8 cellular contexts compared by ENCODE assay signal in genomic region chr3:50194128-50194902, GRCh38. TPM values are rescaled to one million over a fixed set of nuclear protein-coding genes. Genes with fewer than 3 reads are reported as not detected.
A peak's percentile ranks its signal among the peaks of the same experiment; 100 is the strongest.
DNase-seq lines count a peak whose midpoint lies in the region; ATAC-seq, FAIRE-seq and TF ChIP-seq lines count a peak whose summit lies in the region.

No MANE protein-coding gene starts in this region.

- ATAC-seq in left colon, result peak; percentile 58
- no peak for ATAC-seq in HG03439 (IDR thresholded peaks at IDR 0.05; ENCODE audit: unreplicated experiment)
- no peak for ATAC-seq in GM19397 (IDR thresholded peaks at IDR 0.05; ENCODE audit: unreplicated experiment)

- peaks cover 5% of the 10 kb centered on the region; the same call in 1 of the 2 replicates for H3K4me1 ChIP-seq in Karpas-422 (ENCODE audit: low read length)

- H3K27me3 ChIP-seq in Karpas-422 (ENCODE audit: low read length) (no peaks in the 10 kb centered on the region), bronchial epithelial cell (ENCODE audit: control insufficient read depth, insufficient read depth, low read length) (peaks cover 18% of the 10 kb centered on the region)

- intact Hi-C loops in left colon (cut with DNase I, micrococcal nuclease), result loop anchor here (5.0 to 10.0 kb wide), 2 partner anchors 78 to 80 kb away; partner anchors contain the start of gene LSMEM2 (in 1 of the 2)

- no peaks in the 10 kb centered on the region for H3K79me2 ChIP-seq in Karpas-422 (ENCODE audit: low read length)

- peak; percentile 64 for DNase-seq in EH (ENCODE audit: low read depth)
- peak; percentile 89 for DNase-seq in Karpas-422
- DNase-seq in activated CD4-positive, CD25-positive, alpha-beta regulatory T cell treated with anti-CD3 and anti-CD28 coated beads, Interleukin-2, amount 50 U/mL, for 16 hours (ENCODE audit: low read depth, low spot score), result peak; percentile 71
- peak; percentile 46 for DNase-seq in bronchial epithelial cell (ENCODE audit: low read depth)
- peak; percentile 49 to 62 for DNase-seq in left colon
- peak; percentile 84 for DNase-seq in stimulated activated CD4-positive, alpha-beta T cell treated with anti-CD3 and anti-CD28 coated beads, Interleukin-4, amount 100 ng/mL, for 1 hour

- FAIRE-seq in bronchial epithelial cell (lab: Jason Lieb, UNC), result no peak

- no peak overlapping the region for H2AFZ ChIP-seq in Karpas-422 (ENCODE audit: low read length)

- 0 out of 2 replicates have a peak, but pooled peaks cover 7% of the 10 kb centered on the region for H4K20me1 ChIP-seq in Karpas-422 (ENCODE audit: insufficient read depth, low read depth, low read length)

- no peak overlapping the region for H3K9ac ChIP-seq in Karpas-422 (ENCODE audit: low read length)

- peak; percentile 89 for TF ChIP-seq CTCF in bronchial epithelial cell (IDR thresholded peaks at IDR 0.05; ENCODE audit: insufficient read depth, low read length, severe bottlenecking)

- no peak overlapping the region for H3K27ac ChIP-seq in Karpas-422 (ENCODE audit: low read length)

- H3K9me2 ChIP-seq in Karpas-422 (replicated peaks; ENCODE audit: insufficient read depth, low read length), result no peaks in the 10 kb centered on the region

- H3K9me3 ChIP-seq in Karpas-422 (ENCODE audit: low read length), result no peaks in the 10 kb centered on the region

- H3K36me3 ChIP-seq in Karpas-422 (ENCODE audit: insufficient read depth, low read length) (no peaks in the 10 kb centered on the region), bronchial epithelial cell (ENCODE audit: control insufficient read depth, insufficient read depth, low read length) (no peaks in the 10 kb centered on the region)

- no peak overlapping the region for H3K4me2 ChIP-seq in Karpas-422 (ENCODE audit: low read depth, low read length, poor library complexity, severe bottlenecking)

- H3K4me3 ChIP-seq in Karpas-422 (ENCODE audit: low read length) (no peak overlapping the region), bronchial epithelial cell (ENCODE audit: low read depth, low read length) (no peak overlapping the region)

RNA-seq across cellular contexts. Expression of gene GNAT1, which starts 2.9 kb away (rescaled TPM):
- not detected in 2 replicates for total RNA-seq in Karpas-422 (2014; rRNA removed; shearing (Covaris generic); ENCODE audit: low replicate concordance)
- total RNA-seq in bronchial epithelial cell (0.26 TPM in 1 of 2 replicates, not detected in the other), left colon (not detected)

RNA-seq across cellular contexts. Expression of gene SLC38A3, which starts 10.8 kb away (rescaled TPM):
- total RNA-seq in Karpas-422 (2014; rRNA removed; shearing (Covaris generic); ENCODE audit: low replicate concordance), result not detected in 2 replicates
- total RNA-seq in bronchial epithelial cell (not detected in 2 replicates), left colon (not detected)

RNA-seq across cellular contexts. Expression of gene SEMA3F, which starts 39.2 kb away (rescaled TPM):
- total RNA-seq in Karpas-422 (2014; rRNA removed; shearing (Covaris generic); ENCODE audit: low replicate concordance), result not detected in 2 replicates
- total RNA-seq in bronchial epithelial cell (35.5 and 76.0 TPM in 2 replicates), left colon (10 to 100 TPM; 11.5 to 12.1 TPM)

RNA-seq across cellular contexts. Expression of gene GNAI2, which starts 41.7 kb away (rescaled TPM):
- 151 and 174 TPM in 2 replicates for total RNA-seq in Karpas-422 (2014; rRNA removed; shearing (Covaris generic); ENCODE audit: low replicate concordance)
- total RNA-seq in bronchial epithelial cell, result 97.9 and 129 TPM in 2 replicates
- total RNA-seq in left colon, result 10 to 100 TPM; 46.1 to 81.3 TPM

Comparison
In these comparisons a context has a peak if more than half of its experiments do, and no peak if none do; other contexts are left out.
1. RNA of gene SEMA3F, which starts 39.2 kb away (total RNA-seq): 35.5 to 76.0 TPM in bronchial epithelial cell and 11.5 to 12.1 TPM in left colon; not detected in Karpas-422; every median in the first group is over 10 times any median in the second.
2. Peak in every context shown above with its lines, with median percentiles within 50 percentile points of each other: DNase-seq.